ENCODE assay signal across 8 cellular contexts in genomic region chr18:3261035-3261392, GRCh38.
DNase-seq lines count a peak whose midpoint lies in the region; TF ChIP-seq lines count a peak whose summit lies in the region.

No MANE protein-coding gene starts in this region.

- DNase-seq in GM12865 (ENCODE audit: low read depth) (no peak), SK-N-MC (ENCODE audit: low read depth, low spot score) (no peak), fibroblast of mammary gland (ENCODE audit: low read depth) (no peak), NAMALWA (ENCODE audit: low spot score) (no peak), NCI-H1417 treated with DMSO at 0.1 percent for 48 hours (lab: John Stamatoyannopoulos, UW) (no peak), COR-L47 (lab: John Stamatoyannopoulos, UW) (no peak)
- no peak for DNase-seq in activated CD4-positive, alpha-beta T cell treated with anti-CD3 and anti-CD28 coated beads, Interleukin-2, amount 50 U/mL, for 4 hours

- H3K9me3 ChIP-seq in SK-N-MC (ENCODE audit: low read depth, low read length) = no peaks in the 10 kb centered on the region

- H3K27me3 ChIP-seq in rectal smooth muscle tissue (ENCODE audit: control insufficient read depth, insufficient read depth, low read length) = no peaks in the 10 kb centered on the region

- peaks cover 33% of the 10 kb centered on the region for H3K4me1 ChIP-seq in rectal smooth muscle tissue (ENCODE audit: control insufficient read depth, insufficient read depth, low read length)

- H3K27ac ChIP-seq in SK-N-MC (peak overlapping the region; percentile 96), rectal smooth muscle tissue (ENCODE audit: low read depth, low read length) (peak overlapping the region; percentile 95)

- H3K36me3 ChIP-seq in SK-N-MC (ENCODE audit: insufficient read depth, low read length) (peaks cover 27% of the 10 kb centered on the region), rectal smooth muscle tissue (ENCODE audit: control insufficient read depth, insufficient read depth, low read length) (peaks cover 10% of the 10 kb centered on the region)

- TF ChIP-seq CTCF in GM12865 (IDR thresholded peaks at IDR 0.05; ENCODE audit: insufficient read depth, low read depth, low read length, missing control alignments) (no peak), fibroblast of mammary gland (conservative IDR thresholded peaks at IDR 0.05; ENCODE audit: control insufficient read depth, insufficient read depth, low read depth, low read length) (no peak)

- H3K4me3 ChIP-seq in GM12865 (ENCODE audit: low read depth, low read length) (peak overlapping the region; percentile 93), SK-N-MC (peak overlapping the region; percentile 99), fibroblast of mammary gland (ENCODE audit: control insufficient read depth, low read depth, low read length) (peak overlapping the region; percentile 86), rectal smooth muscle tissue (ENCODE audit: low read length) (peak overlapping the region; percentile 94)

- peak overlapping the region; percentile 98 for H3K9ac ChIP-seq in SK-N-MC (ENCODE audit: insufficient read length)
- peak overlapping the region; percentile 42 for H3K9ac ChIP-seq in rectal smooth muscle tissue (ENCODE audit: low read length)
